Comparison of ENCODE assay signal across 12 cellular contexts in genomic region chr10:43120116-43120947, GRCh38. TPM values are rescaled to one million over a fixed set of nuclear protein-coding genes. Genes with fewer than 3 reads are reported as not detected.
DNase-seq lines count a peak whose midpoint lies in the region; ATAC-seq and TF ChIP-seq lines count a peak whose summit lies in the region.
"Had no signal": no experiment of that assay in that cellular context is flagged by ENCODE, and none has a peak within 500 bp of the region (broad histone marks: within the 10 kb centered on the region; RNA-seq: fewer than 3 reads in every experiment).

No MANE protein-coding gene starts in this region.

- H3K9ac ChIP-seq in PC-3 (ENCODE audit: low read length) = no peak overlapping the region

- no peaks in the 10 kb centered on the region for H3K79me2 ChIP-seq in PC-3 (ENCODE audit: low read length)

- no peak overlapping the region for H2AFZ ChIP-seq in PC-3 (ENCODE audit: low read length)

- no peaks in the 10 kb centered on the region for H3F3A ChIP-seq in PC-3 (ENCODE audit: low read length, unreplicated experiment)

- peaks cover 35% of the 10 kb centered on the region for H3K4me1 ChIP-seq in CD4-positive, CD25-positive, alpha-beta regulatory T cell (ENCODE audit: control insufficient read depth, insufficient read depth, low read length, poor library complexity, severe bottlenecking)
- peaks cover 19% of the 10 kb centered on the region for H3K4me1 ChIP-seq in mesodermal cell (ENCODE audit: control insufficient read depth, insufficient read depth, low read length, poor library complexity, severe bottlenecking)
- no peaks in the 10 kb centered on the region for H3K4me1 ChIP-seq in PC-3 (ENCODE audit: insufficient read depth, low read length)
- H3K4me1 ChIP-seq: right lobe of liver had no signal

- ATAC-seq in CD4-positive, CD25-positive, alpha-beta regulatory T cell (ENCODE audit: low read depth in 2 of 2) = no peak
- ATAC-seq in GM19023 (IDR thresholded peaks at IDR 0.05; ENCODE audit: unreplicated experiment) (peak; percentile 21), PC-3 (no peak)

- H3K36me3 Mint-ChIP-seq in CD4-positive, CD25-positive, alpha-beta regulatory T cell = no peaks in the 10 kb centered on the region
- no peaks in the 10 kb centered on the region for H3K36me3 Mint-ChIP-seq in activated CD4-positive, alpha-beta memory T cell treated with anti-CD3 and anti-CD28 coated beads for 36 hours

- BruUV-seq in PC-3 (replicated peaks; lab: Mats Ljungman, UMichigan) = no TSS peak

- CTCF ChIA-PET in activated CD4-positive, alpha-beta memory T cell treated with anti-CD3 and anti-CD28 coated beads for 36 hours (lab: Charles Lee) = interaction anchor here (0.6 to 3.0 kb wide), 6 partner anchors 9 to 84 kb away, joined by 3 to 15 read pairs (median 4); partner anchors contain the start of gene CSGALNACT2
- CTCF ChIA-PET in PC-3 (lab: Charles Lee) = no interaction called here

- peak overlapping the region; percentile 38 to 81 (median 51) for H3K4me3 Mint-ChIP-seq in CD4-positive, CD25-positive, alpha-beta regulatory T cell
- no peak overlapping the region for H3K4me3 Mint-ChIP-seq in activated CD4-positive, alpha-beta memory T cell treated with anti-CD3 and anti-CD28 coated beads for 36 hours

- no peaks in the 10 kb centered on the region for H3K27me3 Mint-ChIP-seq in CD4-positive, CD25-positive, alpha-beta regulatory T cell
- H3K27me3 Mint-ChIP-seq in activated CD4-positive, alpha-beta memory T cell treated with anti-CD3 and anti-CD28 coated beads for 36 hours = no peaks in the 10 kb centered on the region

- no peaks in the 10 kb centered on the region for H3K9me3 Mint-ChIP-seq in CD4-positive, CD25-positive, alpha-beta regulatory T cell
- no peaks in the 10 kb centered on the region for H3K9me3 Mint-ChIP-seq in activated CD4-positive, alpha-beta memory T cell treated with anti-CD3 and anti-CD28 coated beads for 36 hours

- H3K27ac ChIP-seq in CD4-positive, CD25-positive, alpha-beta regulatory T cell (ENCODE audit: insufficient read depth, low read length, poor library complexity, severe bottlenecking) = peak overlapping the region; percentile 78
- H3K27ac ChIP-seq in mesodermal cell (ENCODE audit: low read depth, low read length, severe bottlenecking) (peak overlapping the region; percentile 41), PC-3 (ENCODE audit: low read length) (no peak overlapping the region)
- H3K27ac ChIP-seq: right lobe of liver had no signal

- DNase-seq in CD4-positive, CD25-positive, alpha-beta regulatory T cell = peak in 1 of 3 donors; percentile 13
- DNase-seq in activated CD4-positive, alpha-beta memory T cell treated with anti-CD3 and anti-CD28 coated beads for 36 hours = no peak
- no peak for DNase-seq in Ammon's horn (ENCODE audit: low spot score)
- DNase-seq in stimulated activated CD4-positive, alpha-beta T cell treated with anti-CD3 and anti-CD28 coated beads, Interleukin-4, amount 100 ng/mL, for 1 hour = no peak
- no peak for DNase-seq in NCI-H748 (lab: John Stamatoyannopoulos, UW; ENCODE audit: unreplicated experiment)
- DNase-seq in PC-3 = no peak
- DNase-seq: effector CD4-positive, alpha-beta T cell; foreskin melanocyte; NCI-H2081 treated with DMSO at 0.1 percent for 48 hours had no signal

- peak overlapping the region; percentile 40 for H3K4me3 ChIP-seq in CD4-positive, CD25-positive, alpha-beta regulatory T cell (ENCODE audit: low read depth, low read length)
- no peak overlapping the region for H3K4me3 ChIP-seq in mesodermal cell (ENCODE audit: extremely low read depth, insufficient read depth, low read length, poor library complexity, severe bottlenecking)
- no peak overlapping the region for H3K4me3 ChIP-seq in PC-3 (ENCODE audit: low read length)
- H3K4me3 ChIP-seq: right lobe of liver had no signal

- no peaks in the 10 kb centered on the region for H4K20me1 ChIP-seq in PC-3 (ENCODE audit: low read length)

- no peaks in the 10 kb centered on the region for H3K36me3 ChIP-seq in CD4-positive, CD25-positive, alpha-beta regulatory T cell (ENCODE audit: control insufficient read depth, insufficient read depth, low read length)
- H3K36me3 ChIP-seq in mesodermal cell (ENCODE audit: control insufficient read depth, insufficient read depth, low read length) (no peaks in the 10 kb centered on the region), PC-3 (ENCODE audit: low read depth, low read length) (no peaks in the 10 kb centered on the region)
- H3K36me3 ChIP-seq: right lobe of liver had no signal

- POLR2A ChIA-PET in activated CD4-positive, alpha-beta memory T cell treated with anti-CD3 and anti-CD28 coated beads for 36 hours (lab: Charles Lee) = interaction anchor here (0.6 to 4.5 kb wide), 5 partner anchors 9 to 320 kb away, joined by 3 to 58 read pairs (median 5); partner anchors contain the start of gene CSGALNACT2
- POLR2A ChIA-PET in PC-3 (lab: Charles Lee; ENCODE audit: unreplicated experiment) = no interaction called here

- no peaks in the 10 kb centered on the region for H3K9me3 ChIP-seq in CD4-positive, CD25-positive, alpha-beta regulatory T cell (ENCODE audit: control insufficient read depth in 2 of 2, low read length in 2 of 2)
- H3K9me3 ChIP-seq in mesodermal cell (ENCODE audit: control insufficient read depth, low read length) (no peaks in the 10 kb centered on the region), PC-3 (ENCODE audit: low read length) (no peaks in the 10 kb centered on the region)
- H3K9me3 ChIP-seq: right lobe of liver had no signal

- H3K4me1 Mint-ChIP-seq in CD4-positive, CD25-positive, alpha-beta regulatory T cell = peaks cover 12 to 40% (median 25%) of the 10 kb centered on the region in 4 donors
- peaks cover 21% of the 10 kb centered on the region for H3K4me1 Mint-ChIP-seq in activated CD4-positive, alpha-beta memory T cell treated with anti-CD3 and anti-CD28 coated beads for 36 hours (ENCODE audit: low read depth)

- no peaks in the 10 kb centered on the region for H3K27me3 ChIP-seq in CD4-positive, CD25-positive, alpha-beta regulatory T cell (ENCODE audit: control insufficient read depth, insufficient read depth, low read length)
- H3K27me3 ChIP-seq in PC-3 (ENCODE audit: low read length) = no peaks in the 10 kb centered on the region
- H3K27me3 ChIP-seq: right lobe of liver had no signal

- H3K4me2 ChIP-seq in PC-3 (ENCODE audit: low read length) = no peak overlapping the region

- intact Hi-C loops in activated CD4-positive, alpha-beta memory T cell treated with anti-CD3 and anti-CD28 coated beads for 36 hours (cut with micrococcal nuclease) = loop anchor here (10.0 kb wide), 2 partner anchors 454 to 486 kb away; partner anchors contain the start of genes ZNF239 and ZNF33B
- intact Hi-C loops in PC-3 (cut with micrococcal nuclease) = no loop called here

- peak overlapping the region; percentile 79 to 94 (median 94) for H3K27ac Mint-ChIP-seq in CD4-positive, CD25-positive, alpha-beta regulatory T cell
- peak overlapping the region; percentile 75 for H3K27ac Mint-ChIP-seq in activated CD4-positive, alpha-beta memory T cell treated with anti-CD3 and anti-CD28 coated beads for 36 hours

- TF ChIP-seq CTCF in PC-3 (conservative IDR thresholded peaks at IDR 0.05; ENCODE audit: low read depth, low read length) = no peak

- H3K9me2 ChIP-seq in PC-3 (replicated peaks; ENCODE audit: low read length) = no peaks in the 10 kb centered on the region

- 86 to 90% methylated on average over 17 to 18 of the region's 19 CpGs for WGBS in mesodermal cell (ENCODE audit: insufficient coverage in 2 of 2), 2 experiments

RNA-seq across cellular contexts. Expression of gene CSGALNACT2, which starts 17.9 kb away (rescaled TPM):
- 69.4 TPM for total RNA-seq in CD4-positive, CD25-positive, alpha-beta regulatory T cell
- polyA plus RNA-seq in CD4-positive, CD25-positive, alpha-beta regulatory T cell = 10 to 100 TPM; 17.2 to 26.3 (median 22.8) TPM
- 10 to 100 TPM; 30.2 to 32.3 TPM for total RNA-seq in activated CD4-positive, alpha-beta memory T cell treated with anti-CD3 and anti-CD28 coated beads for 36 hours
- 12.6 TPM for polyA plus RNA-seq in mesodermal cell (2013, experiment 1 of 2)
- 14.3 TPM for polyA plus RNA-seq in mesodermal cell (2013, experiment 2 of 2)
- total RNA-seq in PC-3 (2014; rRNA removed) = 3.6 and 3.9 TPM in 2 replicates

RNA-seq across cellular contexts. Expression of gene RET, which starts 43.5 kb away (rescaled TPM):
- 0.37 TPM for total RNA-seq in CD4-positive, CD25-positive, alpha-beta regulatory T cell
- not detected for polyA plus RNA-seq in CD4-positive, CD25-positive, alpha-beta regulatory T cell
- total RNA-seq in activated CD4-positive, alpha-beta memory T cell treated with anti-CD3 and anti-CD28 coated beads for 36 hours = under 1 TPM; 0.07 to 0.17 TPM
- 0.81 TPM for polyA plus RNA-seq in mesodermal cell (2013, experiment 1 of 2)
- 0.96 TPM for polyA plus RNA-seq in mesodermal cell (2013, experiment 2 of 2)
- total RNA-seq in PC-3 (2014; rRNA removed) = not detected in 2 replicates
